ENCODE assay signal across 1 cellular context in genomic region chr5:153552886-153553285, GRCh38.
TF ChIP-seq lines count a peak whose summit lies in the region.

No MANE protein-coding gene starts in this region.

TF ChIP-seq in GM23338, 12 proteins besides CTCF, POLR2A, EP300 and RAD21:
- TF ChIP-seq ZNF462 (CRISPR knock-in tag; IDR thresholded peaks at IDR 0.05) (no peak), CREB1 (CRISPR knock-in tag; IDR thresholded peaks at IDR 0.05; ENCODE audit: low read depth) (no peak), EZH2phosphoT487 (IDR thresholded peaks at IDR 0.05; ENCODE audit: unreplicated experiment) (no peak), EZH2 (IDR thresholded peaks at IDR 0.05; ENCODE audit: low read depth, unreplicated experiment) (no peak), JUNB (IDR thresholded peaks at IDR 0.05; ENCODE audit: unreplicated experiment) (no peak), NANOG (IDR thresholded peaks at IDR 0.05; ENCODE audit: borderline replicate concordance) (no peak), POLR2AphosphoS5 (IDR thresholded peaks at IDR 0.05; ENCODE audit: low read depth) (no peak), ZNF114 (CRISPR knock-in tag; IDR thresholded peaks at IDR 0.05) (no peak), ZNF331 (CRISPR knock-in tag; IDR thresholded peaks at IDR 0.05; ENCODE audit: low read depth) (no peak)
- TF ChIP-seq, protein P1, sequence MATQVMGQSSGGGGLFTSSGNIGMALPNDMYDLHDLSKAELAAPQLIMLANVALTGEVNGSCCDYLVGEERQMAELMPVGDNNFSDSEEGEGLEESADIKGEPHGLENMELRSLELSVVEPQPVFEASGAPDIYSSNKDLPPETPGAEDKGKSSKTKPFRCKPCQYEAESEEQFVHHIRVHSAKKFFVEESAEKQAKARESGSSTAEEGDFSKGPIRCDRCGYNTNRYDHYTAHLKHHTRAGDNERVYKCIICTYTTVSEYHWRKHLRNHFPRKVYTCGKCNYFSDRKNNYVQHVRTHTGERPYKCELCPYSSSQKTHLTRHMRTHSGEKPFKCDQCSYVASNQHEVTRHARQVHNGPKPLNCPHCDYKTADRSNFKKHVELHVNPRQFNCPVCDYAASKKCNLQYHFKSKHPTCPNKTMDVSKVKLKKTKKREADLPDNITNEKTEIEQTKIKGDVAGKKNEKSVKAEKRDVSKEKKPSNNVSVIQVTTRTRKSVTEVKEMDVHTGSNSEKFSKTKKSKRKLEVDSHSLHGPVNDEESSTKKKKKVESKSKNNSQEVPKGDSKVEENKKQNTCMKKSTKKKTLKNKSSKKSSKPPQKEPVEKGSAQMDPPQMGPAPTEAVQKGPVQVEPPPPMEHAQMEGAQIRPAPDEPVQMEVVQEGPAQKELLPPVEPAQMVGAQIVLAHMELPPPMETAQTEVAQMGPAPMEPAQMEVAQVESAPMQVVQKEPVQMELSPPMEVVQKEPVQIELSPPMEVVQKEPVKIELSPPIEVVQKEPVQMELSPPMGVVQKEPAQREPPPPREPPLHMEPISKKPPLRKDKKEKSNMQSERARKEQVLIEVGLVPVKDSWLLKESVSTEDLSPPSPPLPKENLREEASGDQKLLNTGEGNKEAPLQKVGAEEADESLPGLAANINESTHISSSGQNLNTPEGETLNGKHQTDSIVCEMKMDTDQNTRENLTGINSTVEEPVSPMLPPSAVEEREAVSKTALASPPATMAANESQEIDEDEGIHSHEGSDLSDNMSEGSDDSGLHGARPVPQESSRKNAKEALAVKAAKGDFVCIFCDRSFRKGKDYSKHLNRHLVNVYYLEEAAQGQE (IDR thresholded peaks at IDR 0.05; ENCODE audit: unreplicated experiment): no peak
- TF ChIP-seq, protein P2, sequence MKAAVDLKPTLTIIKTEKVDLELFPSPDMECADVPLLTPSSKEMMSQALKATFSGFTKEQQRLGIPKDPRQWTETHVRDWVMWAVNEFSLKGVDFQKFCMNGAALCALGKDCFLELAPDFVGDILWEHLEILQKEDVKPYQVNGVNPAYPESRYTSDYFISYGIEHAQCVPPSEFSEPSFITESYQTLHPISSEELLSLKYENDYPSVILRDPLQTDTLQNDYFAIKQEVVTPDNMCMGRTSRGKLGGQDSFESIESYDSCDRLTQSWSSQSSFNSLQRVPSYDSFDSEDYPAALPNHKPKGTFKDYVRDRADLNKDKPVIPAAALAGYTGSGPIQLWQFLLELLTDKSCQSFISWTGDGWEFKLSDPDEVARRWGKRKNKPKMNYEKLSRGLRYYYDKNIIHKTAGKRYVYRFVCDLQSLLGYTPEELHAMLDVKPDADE (IDR thresholded peaks at IDR 0.05): no peak
